Comparison of ENCODE assay signal across 19 cellular contexts in the genomic region with DNA sequence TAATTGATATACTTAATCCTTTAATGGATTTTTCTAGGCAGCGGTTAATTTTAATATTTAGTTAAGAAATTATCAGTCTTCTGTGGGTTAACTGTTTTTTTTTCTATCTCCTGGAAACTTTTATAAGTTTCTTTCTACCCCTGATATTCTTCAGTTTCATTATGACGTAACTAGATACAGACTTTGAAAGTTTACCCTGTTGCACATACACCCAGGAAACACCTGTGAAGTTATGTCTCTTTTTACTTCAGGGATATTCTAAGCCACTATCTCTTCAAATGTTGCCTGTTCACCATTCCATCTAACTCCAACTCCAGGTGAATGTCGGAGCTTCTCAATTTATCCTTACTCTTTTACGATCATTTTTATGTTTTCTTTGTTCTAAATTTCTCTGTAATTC.
DNase-seq lines count a peak whose midpoint lies in the region; ATAC-seq, FAIRE-seq and TF ChIP-seq lines count a peak whose summit lies in the region.
"Had no signal": no experiment of that assay in that cellular context is flagged by ENCODE, and none has a peak within 500 bp of the region (broad histone marks: within the 10 kb centered on the region; RNA-seq: fewer than 3 reads in every experiment).

No MANE protein-coding gene starts in this region.

- no peak for FAIRE-seq in HepG2 (lab: Jason Lieb, UNC)
- FAIRE-seq: A204.1 had no signal

- H3K79me2 ChIP-seq in HepG2 (ENCODE audit: insufficient read depth, low read length), result no peaks in the 10 kb centered on the region

- DNase-seq in HepG2 (ENCODE audit: low spot score) (no peak), right lobe of liver (no peak), RKO (ENCODE audit: low spot score) (no peak), iPS-NIHi11 (ENCODE audit: low spot score) (no peak), NCI-H1105 (lab: John Stamatoyannopoulos, UW) (no peak)
- DNase-seq in natural killer cell treated with Interleukin-12 subunit alpha and Interleukin-12 subunit beta and Interleukin-15 and Interleukin-18, amount 100 ng/mL, for 72 hours (ENCODE audit: low spot score), result no peak
- DNase-seq: activated CD4-positive, alpha-beta memory T cell treated with anti-CD3 and anti-CD28 coated beads, Interleukin-2, amount 10 ng/mL, durations not matched to agents 7 days and 5 days; DMS79 treated with DMSO at 0.1 percent for 48 hours; gastrocnemius medialis; H7; MG63; NCI-H524 treated with DMSO at 0.1 percent for 48 hours; nucleus accumbens; stimulated activated CD4-positive, alpha-beta T cell treated with anti-CD3 and anti-CD28 coated beads, Interleukin-15, amount 100 ng/mL, for 24 hours; stimulated activated naive CD4-positive, alpha-beta T cell treated with Interleukin-2 at 50 U/mL for 16 hours had no signal

- no TSS peak for BruUV-seq in HepG2 (replicated peaks; lab: Mats Ljungman, UMichigan)

- H3K27me3 Mint-ChIP-seq in natural killer cell treated with Interleukin-12 subunit alpha and Interleukin-12 subunit beta and Interleukin-15 and Interleukin-18, amount 100 ng/mL, for 72 hours, result peaks cover 3 to 12% of the 10 kb centered on the region in 2 donors

- TF ChIP-seq RAD21 in HepG2 (CRISPR knock-in tag; IDR thresholded peaks at IDR 0.05), result no peak

- H3K9ac ChIP-seq in HepG2 (ENCODE audit: insufficient read depth, low read depth, low read length), result no peak overlapping the region

- no peak for ATAC-seq in HepG2
- no peak for ATAC-seq in right lobe of liver
- ATAC-seq in HG02610 (IDR thresholded peaks at IDR 0.05; ENCODE audit: unreplicated experiment), result peak; percentile 34
- peak; percentile 38 for ATAC-seq in HG03342 (IDR thresholded peaks at IDR 0.05; ENCODE audit: unreplicated experiment)
- no peak for ATAC-seq in natural killer cell treated with Interleukin-12 subunit alpha and Interleukin-12 subunit beta and Interleukin-15 and Interleukin-18, amount 100 ng/mL, for 72 hours
- ATAC-seq: gastrocnemius medialis, SK-N-SH treated with all-trans-retinoic acid at 6 μM for 48 hours had no signal

- intact Hi-C loops in HepG2 (cut with micrococcal nuclease; ENCODE audit: unreplicated experiment) (no loop called here), right lobe of liver (cut with DNase I) (no loop called here)

- in situ Hi-C loops in HepG2 (cut with HindIII; ENCODE audit: extremely low pct_ligation_motif_present, low pct_unique_long_range_greater_than_20kb), result no loop called here

- H3K4me3 ChIP-seq in HepG2 (replicated peaks in 1 of 3; ENCODE audit: insufficient read depth in 1 of 3, low read depth in 2 of 3, low read length in 3 of 3), result no peak overlapping the region
- H3K4me3 ChIP-seq in right lobe of liver, result no peak overlapping the region
- H3K4me3 ChIP-seq: gastrocnemius medialis, MG63 had no signal

- no peaks in the 10 kb centered on the region for H4K20me1 ChIP-seq in HepG2 (ENCODE audit: insufficient read depth, low read length)

- no peak overlapping the region for H2AFZ ChIP-seq in HepG2 (ENCODE audit: low read length)

- POLR2A ChIA-PET in HepG2 (lab: Yijun Ruan, JAX), result no interaction called here

- H3K27me3 ChIP-seq in HepG2 (ENCODE audit: control insufficient read depth in 1 of 2, insufficient read depth in 2 of 2, low read length in 2 of 2), result peaks cover 0 to 3% of the 10 kb centered on the region in 2 experiments; a peak in 2 of 5 replicates
- no peaks in the 10 kb centered on the region for H3K27me3 ChIP-seq in right lobe of liver
- H3K27me3 ChIP-seq: gastrocnemius medialis had no signal

- CTCF ChIA-PET in HepG2 (lab: Yijun Ruan, JAX; ENCODE audit: low intra/inter-chr PET ratio, low total read pairs), result no interaction called here

- H3K4me2 ChIP-seq in HepG2 (ENCODE audit: low read depth, low read length), result no peak overlapping the region

- H3K9me3 ChIP-seq in HepG2 (ENCODE audit: low read length) (no peaks in the 10 kb centered on the region), right lobe of liver (no peaks in the 10 kb centered on the region)
- H3K9me3 ChIP-seq: gastrocnemius medialis, MG63 had no signal

- H3K9me3 Mint-ChIP-seq in natural killer cell treated with Interleukin-12 subunit alpha and Interleukin-12 subunit beta and Interleukin-15 and Interleukin-18, amount 100 ng/mL, for 72 hours, result peaks cover 6% of the 10 kb centered on the region

- no peaks in the 10 kb centered on the region for H3K4me1 Mint-ChIP-seq in natural killer cell treated with Interleukin-12 subunit alpha and Interleukin-12 subunit beta and Interleukin-15 and Interleukin-18, amount 100 ng/mL, for 72 hours (ENCODE audit: low read depth in 2 of 2)

- H3K27ac ChIP-seq in HepG2 (ENCODE audit: extremely low read length, insufficient read depth, low read length) (no peak overlapping the region), right lobe of liver (no peak overlapping the region)
- H3K27ac ChIP-seq: gastrocnemius medialis had no signal

- no peak overlapping the region for H3K4me3 Mint-ChIP-seq in natural killer cell treated with Interleukin-12 subunit alpha and Interleukin-12 subunit beta and Interleukin-15 and Interleukin-18, amount 100 ng/mL, for 72 hours
- H3K4me3 Mint-ChIP-seq: activated CD4-positive, alpha-beta memory T cell treated with anti-CD3 and anti-CD28 coated beads, Interleukin-2, amount 10 ng/mL, durations not matched to agents 7 days and 5 days had no signal

- H3K36me3 ChIP-seq in HepG2 (replicated peaks in 1 of 2; ENCODE audit: control insufficient read depth in 1 of 2, insufficient read depth in 2 of 2, low read length in 2 of 2) (no peaks in the 10 kb centered on the region), right lobe of liver (no peaks in the 10 kb centered on the region)
- H3K36me3 ChIP-seq: gastrocnemius medialis, MG63 had no signal

- no peaks in the 10 kb centered on the region for H3K4me1 ChIP-seq in HepG2 (ENCODE audit: insufficient read depth, low read length)
- H3K4me1 ChIP-seq in right lobe of liver, result no peaks in the 10 kb centered on the region
- H3K4me1 ChIP-seq: gastrocnemius medialis had no signal

- TF ChIP-seq POLR2A in HepG2 (IDR thresholded peaks at IDR 0.05; ENCODE audit: insufficient read depth in 1 of 2, low read depth in 2 of 2, low read length in 2 of 2) (no peak), right lobe of liver (IDR thresholded peaks at IDR 0.05) (no peak)

- 16% methylated on average over 4 of the region's 4 CpGs for WGBS in HepG2 (ENCODE audit: low lambda C conversion rate)
- 70% methylated on average over 4 of the region's 4 CpGs for WGBS in right lobe of liver (ENCODE audit: insufficient coverage, low coverage, low lambda C conversion rate, missing lambda C conversion rate)

- no peak for TF ChIP-seq CTCF in HepG2 (CRISPR knock-in tag; IDR thresholded peaks at IDR 0.05)
- no peak for TF ChIP-seq CTCF in right lobe of liver (IDR thresholded peaks at IDR 0.05)

- TF ChIP-seq EP300 in HepG2 (IDR thresholded peaks at IDR 0.05; ENCODE audit: low read depth in 2 of 2, low read length in 2 of 2) (no peak), HepG2 (CRISPR knock-in tag; IDR thresholded peaks at IDR 0.05; ENCODE audit: borderline replicate concordance) (no peak)

- H3K27ac Mint-ChIP-seq in natural killer cell treated with Interleukin-12 subunit alpha and Interleukin-12 subunit beta and Interleukin-15 and Interleukin-18, amount 100 ng/mL, for 72 hours, result no peak overlapping the region
- H3K27ac Mint-ChIP-seq: activated CD4-positive, alpha-beta memory T cell treated with anti-CD3 and anti-CD28 coated beads, Interleukin-2, amount 10 ng/mL, durations not matched to agents 7 days and 5 days had no signal

- no peaks in the 10 kb centered on the region for H3K36me3 Mint-ChIP-seq in natural killer cell treated with Interleukin-12 subunit alpha and Interleukin-12 subunit beta and Interleukin-15 and Interleukin-18, amount 100 ng/mL, for 72 hours

TF ChIP-seq in HepG2, 621 proteins besides CTCF, POLR2A, EP300 and RAD21:
- TF ChIP-seq ATF7 (IDR thresholded peaks at IDR 0.05), result peak; percentile 71
- no peak for TF ChIP-seq ATF7 (CRISPR knock-in tag; IDR thresholded peaks at IDR 0.05)
- TF ChIP-seq ZNF343 (CRISPR knock-in tag; IDR thresholded peaks at IDR 0.05), result no peak
- no peak for TF ChIP-seq ZNF841 (CRISPR knock-in tag; IDR thresholded peaks at IDR 0.05; ENCODE audit: borderline replicate concordance)
- no peak for TF ChIP-seq FOSL2 (CRISPR knock-in tag; IDR thresholded peaks at IDR 0.05)

Comparison
In these comparisons a context has a peak if more than half of its experiments do, and no peak if none do; other contexts are left out.
1. ATAC-seq: peak in HG02610 (single experiment) and HG03342 (single experiment); none in HepG2 (single experiment), right lobe of liver (0 of 4) and natural killer cell treated with Interleukin-12 subunit alpha and Interleukin-12 subunit beta and Interleukin-15 and Interleukin-18, amount 100 ng/mL, for 72 hours (0 of 2).